ENCODE assay signal across 14 cellular contexts in the genomic region with DNA sequence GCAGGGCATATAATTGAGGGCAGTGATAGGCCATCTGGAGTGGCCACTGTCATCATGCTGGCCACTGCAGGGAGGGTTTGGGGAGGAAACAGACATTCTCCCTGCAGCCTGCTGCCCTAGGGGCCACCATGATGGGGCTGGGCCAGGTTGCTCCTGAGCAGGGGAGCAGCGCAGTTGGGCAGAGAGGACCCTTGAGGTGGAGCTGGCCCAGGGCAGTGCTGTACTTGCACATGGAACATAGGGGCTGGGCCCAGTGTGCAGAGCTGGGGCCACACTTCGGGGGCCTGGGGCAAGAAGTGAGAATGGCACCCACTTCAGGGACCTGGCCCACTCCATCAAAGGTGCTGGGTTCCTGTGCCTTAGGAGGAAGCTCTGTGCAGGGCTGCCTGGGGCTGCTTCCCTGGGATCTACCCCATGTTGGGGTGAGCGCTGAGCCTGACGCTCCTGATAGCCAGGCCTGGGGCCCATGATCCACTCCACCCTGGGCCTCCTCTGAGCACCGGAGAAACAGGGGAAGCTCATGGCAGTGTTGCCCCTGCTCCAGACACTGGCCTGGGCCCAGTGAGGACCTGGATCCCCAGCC. TPM values are rescaled to one million over a fixed set of nuclear protein-coding genes. Genes with fewer than 3 reads are reported as not detected.
DNase-seq lines count a peak whose midpoint lies in the region; ATAC-seq and TF ChIP-seq lines count a peak whose summit lies in the region.
"Had no signal": no experiment of that assay in that cellular context is flagged by ENCODE, and none has a peak within 500 bp of the region (broad histone marks: within the 10 kb centered on the region; RNA-seq: fewer than 3 reads in every experiment).

No MANE protein-coding gene starts in this region.

- 93% methylated on average over 4 of the region's 5 CpGs; no CpG with 5 or more reads in 1 of the 2 donors for WGBS in upper lobe of left lung, 2 donors

- peaks cover 0 to 9% (median 4%) of the 10 kb centered on the region in 4 donors for H3K9me3 ChIP-seq in upper lobe of left lung

- TF ChIP-seq EP300 in upper lobe of left lung (IDR thresholded peaks at IDR 0.05) = no peak

- H3K27ac ChIP-seq in upper lobe of left lung = no peak overlapping the region
- H3K27ac ChIP-seq: C4-2B, GM23248, HL-60 had no signal

- peaks cover 11% of the 10 kb centered on the region for H3K4me1 Mint-ChIP-seq in activated CD8-positive, alpha-beta memory T cell treated with anti-CD3 and anti-CD28 coated beads, Interleukin-2, amount 10 ng/mL, durations not matched to agents 7 days and 5 days
- H3K4me1 Mint-ChIP-seq: B cell had no signal

- peaks cover 0 to under 1% (median 0%) of the 10 kb centered on the region in 4 donors for H3K4me1 ChIP-seq in upper lobe of left lung
- H3K4me1 ChIP-seq: Caco-2, HAP-1 had no signal

- CTCF ChIA-PET in activated CD8-positive, alpha-beta memory T cell treated with anti-CD3 and anti-CD28 coated beads, Interleukin-2, amount 10 ng/mL, durations not matched to agents 7 days and 5 days (lab: Charles Lee) = interaction anchor here (2.0 kb wide), 1 partner anchor 30 kb away, joined by 11 read pairs; no protein-coding TSS in a partner anchor

- DNase-seq in activated CD8-positive, alpha-beta memory T cell treated with anti-CD3 and anti-CD28 coated beads, Interleukin-2, amount 50 U/mL, for 48 hours = peak; percentile 38
- no peak for DNase-seq in activated CD8-positive, alpha-beta memory T cell treated with anti-CD3 and anti-CD28 coated beads, Interleukin-2, amount 10 ng/mL, durations not matched to agents 7 days and 5 days
- DNase-seq in left lobe of liver (ENCODE audit: low spot score) = peak; percentile 32
- no peak for DNase-seq in upper lobe of left lung
- no peak for DNase-seq in left cardiac atrium
- DNase-seq in 8988T = no peak
- DNase-seq in SW480 (ENCODE audit: low spot score) = no peak
- DNase-seq: Caco-2; CD4-positive, alpha-beta T cell; GM23248 had no signal

- H3K27me3 ChIP-seq in upper lobe of left lung = no peaks in the 10 kb centered on the region

- H3K27ac Mint-ChIP-seq in activated CD8-positive, alpha-beta memory T cell treated with anti-CD3 and anti-CD28 coated beads, Interleukin-2, amount 10 ng/mL, durations not matched to agents 7 days and 5 days = no peak overlapping the region
- H3K27ac Mint-ChIP-seq: B cell; CD4-positive, alpha-beta T cell had no signal

- H3K36me3 ChIP-seq in upper lobe of left lung = no peaks in the 10 kb centered on the region
- H3K36me3 ChIP-seq: HAP-1 had no signal

- H3K36me3 Mint-ChIP-seq in activated CD8-positive, alpha-beta memory T cell treated with anti-CD3 and anti-CD28 coated beads, Interleukin-2, amount 10 ng/mL, durations not matched to agents 7 days and 5 days = peaks cover 15% of the 10 kb centered on the region

- H3K4me3 Mint-ChIP-seq in activated CD8-positive, alpha-beta memory T cell treated with anti-CD3 and anti-CD28 coated beads, Interleukin-2, amount 10 ng/mL, durations not matched to agents 7 days and 5 days = no peak overlapping the region
- H3K4me3 Mint-ChIP-seq: B cell; CD4-positive, alpha-beta T cell had no signal

- intact Hi-C loops in left cardiac atrium (cut with DNase I) = no loop called here

- TF ChIP-seq POLR2A in upper lobe of left lung (IDR thresholded peaks at IDR 0.05) = no peak

- ATAC-seq in activated CD8-positive, alpha-beta memory T cell treated with anti-CD3 and anti-CD28 coated beads, Interleukin-2, amount 10 ng/mL, durations not matched to agents 7 days and 5 days = no peak
- ATAC-seq in left lobe of liver (no peak), upper lobe of left lung (ENCODE audit: low FRiP score in 2 of 2) (peak; percentile 21 to 24), left cardiac atrium (no peak)

- peaks cover 14% of the 10 kb centered on the region for H3K27me3 Mint-ChIP-seq in activated CD8-positive, alpha-beta memory T cell treated with anti-CD3 and anti-CD28 coated beads, Interleukin-2, amount 10 ng/mL, durations not matched to agents 7 days and 5 days
- H3K27me3 Mint-ChIP-seq: B cell; CD4-positive, alpha-beta T cell had no signal

- H3K9me3 Mint-ChIP-seq in activated CD8-positive, alpha-beta memory T cell treated with anti-CD3 and anti-CD28 coated beads, Interleukin-2, amount 10 ng/mL, durations not matched to agents 7 days and 5 days (ENCODE audit: low read depth) = peaks cover 16% of the 10 kb centered on the region
- H3K9me3 Mint-ChIP-seq: CD4-positive, alpha-beta T cell had no signal

- H3K4me3 ChIP-seq in upper lobe of left lung = no peak overlapping the region
- H3K4me3 ChIP-seq: GM23248, HAP-1 had no signal

- no peak for TF ChIP-seq CTCF in upper lobe of left lung (IDR thresholded peaks at IDR 0.05)

RNA-seq across cellular contexts. Expression of a gene that starts 21.3 kb away (rescaled TPM):
- total RNA-seq in activated CD8-positive, alpha-beta memory T cell treated with anti-CD3 and anti-CD28 coated beads, Interleukin-2, amount 10 ng/mL, durations not matched to agents 7 days and 5 days = 10 to 100 TPM; 71.3 to 73.3 TPM
- total RNA-seq in left lobe of liver (19.0 TPM), upper lobe of left lung (10 to 100 TPM; 37.0 to 80.0 (median 50.0) TPM), left cardiac atrium (10 to 100 TPM; 30.6 to 37.3 TPM)

Comparison
In these comparisons a context has a peak if more than half of its experiments do, and no peak if none do; other contexts are left out.
1. DNase-seq: peak in activated CD8-positive, alpha-beta memory T cell treated with anti-CD3 and anti-CD28 coated beads, Interleukin-2, amount 50 U/mL, for 48 hours (single experiment) and left lobe of liver (single experiment); none in activated CD8-positive, alpha-beta memory T cell treated with anti-CD3 and anti-CD28 coated beads, Interleukin-2, amount 10 ng/mL, durations not matched to agents 7 days and 5 days (single experiment), upper lobe of left lung (0 of 2), left cardiac atrium (single experiment), 8988T (single experiment) and SW480 (single experiment).
2. ATAC-seq: peak in upper lobe of left lung (2 of 2); none in activated CD8-positive, alpha-beta memory T cell treated with anti-CD3 and anti-CD28 coated beads, Interleukin-2, amount 10 ng/mL, durations not matched to agents 7 days and 5 days (single experiment), left lobe of liver (single experiment) and left cardiac atrium (0 of 2).